11 cellular contexts compared by ENCODE assay signal in the genomic region with DNA sequence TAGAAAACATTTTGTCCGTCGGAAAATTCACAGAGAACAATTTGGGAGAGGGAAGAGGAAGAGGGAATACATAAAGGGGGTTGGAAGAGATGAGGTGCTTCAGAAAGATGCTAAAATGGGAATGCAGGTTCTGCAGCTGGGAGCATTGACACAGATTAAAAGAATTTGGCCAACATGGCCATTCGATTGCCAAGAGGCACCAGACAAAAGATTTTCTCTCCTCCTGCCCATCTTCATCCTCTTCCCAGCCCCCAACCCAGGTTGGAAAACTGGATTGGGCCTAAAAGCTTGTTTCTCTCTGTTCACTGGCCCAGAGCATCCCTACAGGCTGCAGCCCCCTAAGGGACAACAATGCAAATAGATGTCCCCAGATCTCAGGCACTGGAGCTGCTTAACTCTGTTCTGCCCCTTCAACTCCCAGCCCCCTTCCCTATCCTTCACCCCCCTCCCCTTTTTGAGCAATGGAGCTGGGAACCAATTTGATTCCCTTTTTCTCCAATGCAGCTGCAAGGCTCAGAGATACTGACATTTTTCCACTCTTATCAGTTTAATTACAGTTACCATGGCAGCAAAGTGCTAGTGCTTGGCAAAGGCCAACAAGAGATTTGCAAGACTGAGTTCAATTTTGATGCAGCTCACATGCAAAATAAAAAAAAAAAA. TPM values are rescaled to one million over a fixed set of nuclear protein-coding genes. Genes with fewer than 3 reads are reported as not detected.
DNase-seq lines count a peak whose midpoint lies in the region; ATAC-seq and TF ChIP-seq lines count a peak whose summit lies in the region.
"Had no signal": no experiment of that assay in that cellular context is flagged by ENCODE, and none has a peak within 500 bp of the region (broad histone marks: within the 10 kb centered on the region; RNA-seq: fewer than 3 reads in every experiment).

No MANE protein-coding gene starts in this region.

- no peak for ATAC-seq in HG03432 (IDR thresholded peaks at IDR 0.05; ENCODE audit: unreplicated experiment)

- H3K4me1 ChIP-seq in hepatocyte (ENCODE audit: insufficient read depth) (peaks cover 14% of the 10 kb centered on the region), stomach smooth muscle (ENCODE audit: control insufficient read depth, insufficient read depth, low read length) (no peaks in the 10 kb centered on the region)
- H3K4me1 ChIP-seq: Peyer's patch had no signal

- peaks cover 58% of the 10 kb centered on the region for H3K27me3 Mint-ChIP-seq in osteocyte (ENCODE audit: unreplicated experiment)

- H3K27ac Mint-ChIP-seq in osteocyte (ENCODE audit: unreplicated experiment): no peak overlapping the region
- H3K27ac Mint-ChIP-seq: activated naive CD4-positive, alpha-beta T cell treated with anti-CD3 and anti-CD28 coated beads, Interleukin-2, amount 50 U/mL, for 24 hours had no signal

- no peak overlapping the region for H3K4me3 Mint-ChIP-seq in osteocyte (ENCODE audit: unreplicated experiment)
- H3K4me3 Mint-ChIP-seq: activated naive CD4-positive, alpha-beta T cell treated with anti-CD3 and anti-CD28 coated beads, Interleukin-2, amount 50 U/mL, for 24 hours had no signal

- no peaks in the 10 kb centered on the region for H3K36me3 Mint-ChIP-seq in osteocyte (ENCODE audit: unreplicated experiment)
- H3K36me3 Mint-ChIP-seq: activated naive CD4-positive, alpha-beta T cell treated with anti-CD3 and anti-CD28 coated beads, Interleukin-2, amount 50 U/mL, for 24 hours had no signal

- no peak overlapping the region for H3K27ac ChIP-seq in hepatocyte
- peak overlapping the region; percentile 81 for H3K27ac ChIP-seq in stomach smooth muscle (ENCODE audit: low read length)

- 89% methylated on average over 3 of the region's 3 CpGs for WGBS in hepatocyte (ENCODE audit: low lambda C conversion rate, missing lambda C conversion rate)

- peaks cover 17% of the 10 kb centered on the region for H3K4me1 Mint-ChIP-seq in osteocyte (ENCODE audit: unreplicated experiment)
- H3K4me1 Mint-ChIP-seq: activated naive CD4-positive, alpha-beta T cell treated with anti-CD3 and anti-CD28 coated beads, Interleukin-2, amount 50 U/mL, for 24 hours had no signal

- H4K20me1 ChIP-seq in hepatocyte (ENCODE audit: insufficient read depth, poor library complexity, severe bottlenecking): no peaks in the 10 kb centered on the region

- no peaks in the 10 kb centered on the region for H3K9me3 Mint-ChIP-seq in osteocyte (ENCODE audit: unreplicated experiment)

- no peaks in the 10 kb centered on the region for H3K79me2 ChIP-seq in hepatocyte

- DNase-seq in NCI-H1092 (lab: John Stamatoyannopoulos, UW): peak; percentile 72
- DNase-seq in NCI-H748 (lab: John Stamatoyannopoulos, UW; ENCODE audit: unreplicated experiment): peak; percentile 89
- no peak for DNase-seq in hepatocyte (ENCODE audit: low spot score)
- no peak for DNase-seq in T-helper 1 cell
- DNase-seq in T-helper 9 cell: no peak
- DNase-seq in osteocyte (ENCODE audit: extremely low spot score, unreplicated experiment): no peak
- DNase-seq: activated CD4-positive, alpha-beta T cell treated with anti-CD3 and anti-CD28 coated beads for 1 hour; Peyer's patch had no signal

- peak overlapping the region; percentile 72 for H3K4me3 ChIP-seq in hepatocyte
- peak overlapping the region in 1 of 2 donors; percentile 85 for H3K4me3 ChIP-seq in stomach smooth muscle (ENCODE audit: low read length in 2 of 2)

- peak overlapping the region; percentile 94 for H3K4me2 ChIP-seq in hepatocyte

- H3K27me3 ChIP-seq in hepatocyte: peaks cover 46% of the 10 kb centered on the region
- H3K27me3 ChIP-seq in stomach smooth muscle (ENCODE audit: control insufficient read depth in 1 of 2, insufficient read depth in 2 of 2, low read length in 2 of 2): no peaks in the 10 kb centered on the region

- H3K9me2 ChIP-seq in hepatocyte (replicated peaks; ENCODE audit: insufficient read depth): no peaks in the 10 kb centered on the region

- H2AFZ ChIP-seq in hepatocyte: no peak overlapping the region

- no peak overlapping the region for H3K9ac ChIP-seq in stomach smooth muscle (ENCODE audit: low read length in 2 of 2)

- no peaks in the 10 kb centered on the region for H3K36me3 ChIP-seq in hepatocyte (replicated peaks; ENCODE audit: insufficient read depth, low read depth)
- H3K36me3 ChIP-seq in stomach smooth muscle (ENCODE audit: control insufficient read depth in 2 of 2, insufficient read depth in 2 of 2, low read length in 2 of 2): no peaks in the 10 kb centered on the region
- H3K36me3 ChIP-seq: Peyer's patch had no signal

- TF ChIP-seq CTCF in hepatocyte (IDR thresholded peaks at IDR 0.05; ENCODE audit: poor library complexity) (no peak), osteocyte (IDR thresholded peaks at IDR 0.05) (no peak)

- H3K9me3 ChIP-seq in hepatocyte (ENCODE audit: low read depth): no peaks in the 10 kb centered on the region
- no peaks in the 10 kb centered on the region for H3K9me3 ChIP-seq in stomach smooth muscle (ENCODE audit: control insufficient read depth in 2 of 2, low read length in 2 of 2)
- H3K9me3 ChIP-seq: Peyer's patch had no signal

RNA-seq across cellular contexts. Expression of a gene that starts 1.9 kb away (rescaled TPM):
- total RNA-seq in hepatocyte (13.5 and 22.5 TPM in 2 replicates), osteocyte (1.6 and 1.8 TPM in 2 replicates)
- polyA plus RNA-seq in hepatocyte: 5.0 and 7.9 TPM in 2 replicates

Comparison
In these comparisons a context has a peak if more than half of its experiments do, and no peak if none do; other contexts are left out.
1. DNase-seq: peak in NCI-H1092 (single experiment) and NCI-H748 (single experiment); none in hepatocyte (single experiment), T-helper 1 cell (0 of 5), T-helper 9 cell (single experiment) and osteocyte (single experiment).